ENCODE assay signal across 8 cellular contexts in the genomic region with DNA sequence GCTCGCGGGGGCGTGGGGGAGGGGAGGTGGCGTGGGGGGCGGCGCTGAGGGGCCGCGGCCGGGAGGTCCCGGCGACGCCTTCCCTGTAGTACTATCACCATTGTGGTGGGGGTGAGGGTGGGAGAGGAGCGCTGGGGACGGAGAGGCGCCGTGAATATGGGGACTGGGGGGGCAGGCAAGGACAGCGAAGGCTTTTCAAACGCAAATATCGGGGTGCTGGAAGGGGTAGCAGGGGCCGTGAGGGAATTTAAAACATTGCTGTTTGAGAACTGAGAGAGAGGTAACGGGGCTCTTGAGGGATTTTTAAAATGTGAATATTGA. TPM values are rescaled to one million over a fixed set of nuclear protein-coding genes. Genes with fewer than 3 reads are reported as not detected.
A peak's percentile ranks its signal among the peaks of the same experiment; 100 is the strongest.
DNase-seq lines count a peak whose midpoint lies in the region; ATAC-seq, FAIRE-seq and TF ChIP-seq lines count a peak whose summit lies in the region.

No MANE protein-coding gene starts in this region.

- peaks cover 5% of the 10 kb centered on the region for H3K4me1 Mint-ChIP-seq in endodermal cell
- H3K4me1 Mint-ChIP-seq in activated CD4-positive, alpha-beta memory T cell treated with anti-CD3 and anti-CD28 coated beads, Interleukin-2, amount 10 ng/mL, durations not matched to agents 7 days and 5 days: peaks cover 24% of the 10 kb centered on the region

- H3K4me2 ChIP-seq in osteoblast (ENCODE audit: insufficient read depth, low read length): peak overlapping the region; percentile 96

- under 1% methylated on average over 12 of the region's 21 CpGs for WGBS in HUES64
- WGBS in endodermal cell (ENCODE audit: insufficient coverage in 1 of 2, insufficient read length in 1 of 2), 2 experiments: 0% methylated on average over 8 to 16 of the region's 21 CpGs

- peaks cover 17% of the 10 kb centered on the region for H4K20me1 ChIP-seq in osteoblast (ENCODE audit: insufficient read depth, low read length)

- DNase-seq in endodermal cell (no peak), osteoblast (ENCODE audit: insufficient read length, low spot score, missing footprints) (no peak), dedifferentiated amniotic fluid mesenchymal stem cell (ENCODE audit: extremely low spot score) (no peak), RCC 7860 (ENCODE audit: low spot score) (no peak)
- DNase-seq in stimulated activated CD4-positive, alpha-beta T cell treated with anti-CD3 and anti-CD28 coated beads, Interleukin-2, amount 100 ng/mL, for 24 hours: no peak
- no peak for DNase-seq in activated CD4-positive, alpha-beta memory T cell treated with anti-CD3 and anti-CD28 coated beads, Interleukin-2, amount 10 ng/mL, durations not matched to agents 7 days and 5 days

- H3K4me3 ChIP-seq in HUES64 (ENCODE audit: low read length) (peak overlapping the region; percentile 98), endodermal cell (ENCODE audit: low read length) (peak overlapping the region; percentile 89), osteoblast (ENCODE audit: insufficient read depth, low read length) (peak overlapping the region; percentile 99)

- no peaks in the 10 kb centered on the region for H3K36me3 ChIP-seq in HUES64 (ENCODE audit: insufficient read depth, low read length)
- H3K36me3 ChIP-seq in endodermal cell (ENCODE audit: control insufficient read depth, insufficient read depth, low read length): no peaks in the 10 kb centered on the region
- no peaks in the 10 kb centered on the region for H3K36me3 ChIP-seq in osteoblast (ENCODE audit: insufficient read depth, low read length)

- no peaks in the 10 kb centered on the region for H3K27me3 ChIP-seq in HUES64 (ENCODE audit: insufficient read depth, low read length)
- H3K27me3 ChIP-seq in endodermal cell (ENCODE audit: control insufficient read depth, insufficient read depth, low read length, poor library complexity, severe bottlenecking): no peaks in the 10 kb centered on the region
- H3K27me3 ChIP-seq in osteoblast (ENCODE audit: insufficient read depth, low read length): no peaks in the 10 kb centered on the region

- peak overlapping the region; percentile 47 for H2AFZ ChIP-seq in osteoblast (ENCODE audit: low read length)

- H3K4me3 Mint-ChIP-seq in endodermal cell: no peak overlapping the region
- no peak overlapping the region for H3K4me3 Mint-ChIP-seq in activated CD4-positive, alpha-beta memory T cell treated with anti-CD3 and anti-CD28 coated beads, Interleukin-2, amount 10 ng/mL, durations not matched to agents 7 days and 5 days

- H3K9ac ChIP-seq in HUES64 (ENCODE audit: low read depth, low read length): peak overlapping the region; percentile 81
- peak overlapping the region; percentile 40 for H3K9ac ChIP-seq in endodermal cell (ENCODE audit: extremely low read depth, low read length, poor library complexity, severe bottlenecking)

- no peak overlapping the region for H3K27ac Mint-ChIP-seq in endodermal cell
- no peak overlapping the region for H3K27ac Mint-ChIP-seq in activated CD4-positive, alpha-beta memory T cell treated with anti-CD3 and anti-CD28 coated beads, Interleukin-2, amount 10 ng/mL, durations not matched to agents 7 days and 5 days

- H3K79me2 ChIP-seq in osteoblast (ENCODE audit: insufficient read depth, low read length): peaks cover 52% of the 10 kb centered on the region

- FAIRE-seq in RCC 7860 (lab: Jason Lieb, UNC): no peak

- CTCF ChIA-PET in activated CD4-positive, alpha-beta memory T cell treated with anti-CD3 and anti-CD28 coated beads, Interleukin-2, amount 10 ng/mL, durations not matched to agents 7 days and 5 days (lab: Charles Lee): interaction anchor here (1.2 to 2.3 kb wide), 2 partner anchors 18 to 243 kb away, joined by 3 to 9 read pairs; partner anchors contain the start of gene TCERG1

- H3K9me3 Mint-ChIP-seq in endodermal cell: no peaks in the 10 kb centered on the region
- H3K9me3 Mint-ChIP-seq in activated CD4-positive, alpha-beta memory T cell treated with anti-CD3 and anti-CD28 coated beads, Interleukin-2, amount 10 ng/mL, durations not matched to agents 7 days and 5 days: no peaks in the 10 kb centered on the region

- ATAC-seq in GM19324 (IDR thresholded peaks at IDR 0.05; ENCODE audit: low FRiP score, unreplicated experiment): peak; percentile 1

- H3K27ac ChIP-seq in HUES64 (ENCODE audit: low read depth, low read length) (peak overlapping the region; percentile 88), endodermal cell (ENCODE audit: low read depth, low read length) (peak overlapping the region; percentile 69), osteoblast (ENCODE audit: low read depth, low read length) (peak overlapping the region; percentile 93)

- H3K4me1 ChIP-seq in HUES64 (ENCODE audit: insufficient read depth, low read length) (peaks cover 15% of the 10 kb centered on the region), endodermal cell (ENCODE audit: control insufficient read depth, insufficient read depth, low read length) (no peaks in the 10 kb centered on the region), osteoblast (ENCODE audit: insufficient read depth, low read length) (peaks cover 20% of the 10 kb centered on the region)

- TF ChIP-seq CTCF in endodermal cell (conservative IDR thresholded peaks at IDR 0.05): no peak
- TF ChIP-seq CTCF in osteoblast (IDR thresholded peaks at IDR 0.05; ENCODE audit: extremely low read depth, low read depth, low read length): no peak

- no peaks in the 10 kb centered on the region for H3K36me3 Mint-ChIP-seq in endodermal cell (ENCODE audit: low read depth)
- H3K36me3 Mint-ChIP-seq in activated CD4-positive, alpha-beta memory T cell treated with anti-CD3 and anti-CD28 coated beads, Interleukin-2, amount 10 ng/mL, durations not matched to agents 7 days and 5 days (ENCODE audit: low read depth): no peaks in the 10 kb centered on the region

- no peaks in the 10 kb centered on the region for H3K27me3 Mint-ChIP-seq in endodermal cell (ENCODE audit: insufficient read depth)
- H3K27me3 Mint-ChIP-seq in activated CD4-positive, alpha-beta memory T cell treated with anti-CD3 and anti-CD28 coated beads, Interleukin-2, amount 10 ng/mL, durations not matched to agents 7 days and 5 days: no peaks in the 10 kb centered on the region

- POLR2A ChIA-PET in activated CD4-positive, alpha-beta memory T cell treated with anti-CD3 and anti-CD28 coated beads, Interleukin-2, amount 10 ng/mL, durations not matched to agents 7 days and 5 days (lab: Charles Lee): interaction anchor here (0.6 to 1.7 kb wide), 9 partner anchors 9 to 31 kb away, joined by 3 to 16 read pairs (median 4); partner anchors contain the start of gene LARS1

- H3K9me3 ChIP-seq in HUES64 (ENCODE audit: insufficient read depth, low read depth, low read length) (no peaks in the 10 kb centered on the region), endodermal cell (ENCODE audit: control insufficient read depth, low read length) (no peaks in the 10 kb centered on the region), osteoblast (ENCODE audit: low read depth, low read length) (no peaks in the 10 kb centered on the region)

RNA-seq across cellular contexts. Expression of gene RBM27, which starts 0.4 kb away (rescaled TPM):
- 21.6 TPM for polyA plus RNA-seq in HUES64 (2013, experiment 1 of 2)
- 23.5 TPM for polyA plus RNA-seq in HUES64 (2013, experiment 2 of 2)
- total RNA-seq in endodermal cell (10 to 100 TPM; 26.9 to 30.9 TPM), osteoblast (22.1 and 28.0 TPM in 2 replicates)
- polyA plus RNA-seq in endodermal cell (2013, experiment 1 of 2): 22.0 TPM
- 19.2 TPM for polyA plus RNA-seq in endodermal cell (2013, experiment 2 of 2)
- 10 to 100 TPM; 18.8 to 23.3 TPM for total RNA-seq in activated CD4-positive, alpha-beta memory T cell treated with anti-CD3 and anti-CD28 coated beads, Interleukin-2, amount 10 ng/mL, durations not matched to agents 7 days and 5 days

RNA-seq across cellular contexts. Expression of gene LARS1, which starts 21.4 kb away (rescaled TPM):
- 115 TPM for polyA plus RNA-seq in HUES64 (2013, experiment 1 of 2)
- 136 TPM for polyA plus RNA-seq in HUES64 (2013, experiment 2 of 2)
- total RNA-seq in endodermal cell (100 to 1,000 TPM; 188 to 190 TPM), osteoblast (142 and 162 TPM in 2 replicates)
- polyA plus RNA-seq in endodermal cell (2013, experiment 1 of 2): 114 TPM
- polyA plus RNA-seq in endodermal cell (2013, experiment 2 of 2): 97.5 TPM
- 100 to 1,000 TPM; 105 to 120 TPM for total RNA-seq in activated CD4-positive, alpha-beta memory T cell treated with anti-CD3 and anti-CD28 coated beads, Interleukin-2, amount 10 ng/mL, durations not matched to agents 7 days and 5 days
